In the genomic region with DNA sequence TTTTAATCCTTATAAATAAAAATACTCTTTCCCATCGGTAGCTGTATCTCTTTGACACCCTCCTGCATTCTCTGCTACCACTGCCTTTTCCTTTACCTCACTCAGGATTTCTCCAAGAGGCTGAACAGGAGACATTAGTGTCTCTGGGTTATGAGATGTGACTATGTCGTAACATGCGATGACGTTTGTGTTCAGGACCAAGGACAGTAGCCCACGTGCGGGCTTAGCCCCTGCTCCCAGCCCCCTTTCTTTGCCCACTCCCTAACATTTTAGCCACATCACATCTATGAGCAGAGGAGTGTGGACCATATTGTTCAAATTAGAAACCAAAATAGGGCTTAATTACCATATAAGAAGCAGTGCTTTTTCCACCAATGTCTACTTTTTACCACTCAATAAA, we compare ENCODE assay signal across 17 cellular contexts.
A peak's percentile ranks its signal among the peaks of the same experiment; 100 is the strongest.
DNase-seq lines count a peak whose midpoint lies in the region; ATAC-seq and TF ChIP-seq lines count a peak whose summit lies in the region.
"Had no signal": no experiment of that assay in that cellular context is flagged by ENCODE, and none has a peak within 500 bp of the region (broad histone marks: within the 10 kb centered on the region; RNA-seq: fewer than 3 reads in every experiment).

No MANE protein-coding gene starts in this region.

- no peak overlapping the region for H4K8ac ChIP-seq in neuronal stem cell (ENCODE audit: low read depth, low read length)

- no peak overlapping the region for H3K18ac ChIP-seq in neuronal stem cell (ENCODE audit: low read length)

- no peak overlapping the region for H2BK120ac ChIP-seq in neuronal stem cell (ENCODE audit: low read depth, low read length)

- H3K79me1 ChIP-seq in neuronal stem cell (ENCODE audit: low read depth, low read length), result no peaks in the 10 kb centered on the region

- H3K4ac ChIP-seq in neuronal stem cell (ENCODE audit: low read length), result no peak overlapping the region

- intact Hi-C loops in activated CD4-positive, alpha-beta T cell treated with anti-CD3 and anti-CD28 coated beads for 36 hours (cut with DNase I, micrococcal nuclease), result no loop called here

- H3K27ac ChIP-seq in neuronal stem cell (replicated peaks; ENCODE audit: low read length), result no peak overlapping the region
- H3K27ac ChIP-seq: heart right ventricle, upper lobe of right lung had no signal

- H3K4me1 ChIP-seq in neuronal stem cell (ENCODE audit: control insufficient read depth in 2 of 2, insufficient read depth in 1 of 2, low read depth in 1 of 2, low read length in 2 of 2), result peaks cover 0 to 2% of the 10 kb centered on the region in 2 donors
- H3K4me1 ChIP-seq: Caco-2, upper lobe of right lung had no signal

- no peak overlapping the region for H3K4me2 ChIP-seq in neuronal stem cell (ENCODE audit: insufficient read depth, low read length, poor library complexity, severe bottlenecking)

- no peaks in the 10 kb centered on the region for H3K9me3 ChIP-seq in neuronal stem cell (replicated peaks in 1 of 2; ENCODE audit: control insufficient read depth in 2 of 2, insufficient read depth in 1 of 2, low read depth in 1 of 2, low read length in 2 of 2)
- H3K9me3 ChIP-seq: Caco-2, heart right ventricle, upper lobe of right lung had no signal

- no peak overlapping the region for H4K91ac ChIP-seq in neuronal stem cell (ENCODE audit: low read depth, low read length, poor library complexity)

- no peak overlapping the region for H3K14ac ChIP-seq in neuronal stem cell (ENCODE audit: low read length)

- H3K4me3 ChIP-seq in neuronal stem cell (ENCODE audit: low read length in 2 of 2), result no peak overlapping the region
- H3K4me3 ChIP-seq: heart right ventricle, upper lobe of right lung had no signal

- no peak for ATAC-seq in activated CD4-positive, alpha-beta T cell treated with anti-CD3 and anti-CD28 coated beads for 36 hours
- ATAC-seq in GM18907 (IDR thresholded peaks at IDR 0.05; ENCODE audit: unreplicated experiment), result no peak
- ATAC-seq: heart right ventricle, upper lobe of right lung had no signal

- no CpG with 5 or more reads among the region's 6 CpGs for WGBS in neuronal stem cell (ENCODE audit: extremely low coverage in 2 of 2, insufficient read length in 2 of 2, insufficient replicate concordance in 1 of 2), 2 donors

- H2BK12ac ChIP-seq in neuronal stem cell (ENCODE audit: low read length), result no peak overlapping the region

- no peak overlapping the region for H3K9ac ChIP-seq in neuronal stem cell (ENCODE audit: low read depth, low read length, poor library complexity)

- CTCF ChIA-PET in activated CD4-positive, alpha-beta T cell treated with anti-CD3 and anti-CD28 coated beads for 36 hours (lab: Charles Lee), result no interaction called here

- no peak for TF ChIP-seq CTCF in endothelial cell (IDR thresholded peaks at IDR 0.05; ENCODE audit: unreplicated experiment)

- no peaks in the 10 kb centered on the region for H3K36me3 ChIP-seq in neuronal stem cell (replicated peaks in 1 of 2; ENCODE audit: control insufficient read depth in 2 of 2, insufficient read depth in 2 of 2, low read length in 2 of 2)
- H3K36me3 ChIP-seq: heart right ventricle, upper lobe of right lung had no signal

- no peak overlapping the region for H2BK5ac ChIP-seq in neuronal stem cell (ENCODE audit: low read length)

- H3K36me3 Mint-ChIP-seq in activated CD4-positive, alpha-beta T cell treated with anti-CD3 and anti-CD28 coated beads for 36 hours (ENCODE audit: low read depth), result no peaks in the 10 kb centered on the region
- no peaks in the 10 kb centered on the region for H3K36me3 Mint-ChIP-seq in endothelial cell (ENCODE audit: low read depth, unreplicated experiment)

- H2BK15ac ChIP-seq in neuronal stem cell (ENCODE audit: low read length), result no peak overlapping the region

- no peaks in the 10 kb centered on the region for H3K4me1 Mint-ChIP-seq in activated CD4-positive, alpha-beta T cell treated with anti-CD3 and anti-CD28 coated beads for 36 hours
- H3K4me1 Mint-ChIP-seq in endothelial cell (ENCODE audit: unreplicated experiment), result no peaks in the 10 kb centered on the region

- POLR2A ChIA-PET in activated CD4-positive, alpha-beta T cell treated with anti-CD3 and anti-CD28 coated beads for 36 hours (lab: Charles Lee), result no interaction called here

- no peaks in the 10 kb centered on the region for H3K27me3 Mint-ChIP-seq in activated CD4-positive, alpha-beta T cell treated with anti-CD3 and anti-CD28 coated beads for 36 hours
- H3K27me3 Mint-ChIP-seq in endothelial cell (ENCODE audit: unreplicated experiment), result no peaks in the 10 kb centered on the region

- no peaks in the 10 kb centered on the region for H3K9me3 Mint-ChIP-seq in activated CD4-positive, alpha-beta T cell treated with anti-CD3 and anti-CD28 coated beads for 36 hours (ENCODE audit: low read depth)
- no peaks in the 10 kb centered on the region for H3K9me3 Mint-ChIP-seq in endothelial cell (ENCODE audit: unreplicated experiment)

- peak; percentile 19 for DNase-seq in activated CD4-positive, alpha-beta T cell treated with anti-CD3 and anti-CD28 coated beads for 36 hours
- DNase-seq in activated CD4-positive, alpha-beta T cell treated with anti-CD3 and anti-CD28 coated beads, Interleukin-2, amount 50 U/mL, for 48 hours, result no peak
- DNase-seq in NCI-H460 (ENCODE audit: extremely low read depth, low read depth), result peak; percentile 7
- DNase-seq in endothelial cell (ENCODE audit: low spot score), result peak; percentile 47
- peak; percentile 41 for DNase-seq in neuronal stem cell (ENCODE audit: low spot score)
- no peak for DNase-seq in SW480 (ENCODE audit: low spot score)
- no peak for DNase-seq in activated effector memory CD4-positive, alpha-beta T cell treated with anti-CD3 and anti-CD28 coated beads, Interleukin-2, amount 50 U/mL, for 16 hours
- DNase-seq: activated T-cell treated with anti-CD3 and anti-CD28 coated beads, Interleukin-2, amount 50 U/mL, for 1 hour; aorta; effector CD8-positive, alpha-beta T cell; heart right ventricle; MM.1S; NCI-H446; SHP77; upper lobe of right lung had no signal

- no peak overlapping the region for H2AK5ac ChIP-seq in neuronal stem cell (ENCODE audit: low read depth, low read length)

- H3K27ac Mint-ChIP-seq in activated CD4-positive, alpha-beta T cell treated with anti-CD3 and anti-CD28 coated beads for 36 hours, result no peak overlapping the region
- H3K27ac Mint-ChIP-seq in endothelial cell (ENCODE audit: unreplicated experiment), result no peak overlapping the region

- H3K23ac ChIP-seq in neuronal stem cell (ENCODE audit: low read depth, low read length, poor library complexity), result no peak overlapping the region

- no peaks in the 10 kb centered on the region for H3K27me3 ChIP-seq in neuronal stem cell (ENCODE audit: control insufficient read depth in 3 of 3, insufficient read depth in 3 of 3, low read depth in 1 of 3, low read length in 3 of 3)
- H3K27me3 ChIP-seq: heart right ventricle, upper lobe of right lung had no signal

- no peak overlapping the region for H3K4me3 Mint-ChIP-seq in activated CD4-positive, alpha-beta T cell treated with anti-CD3 and anti-CD28 coated beads for 36 hours
- no peak overlapping the region for H3K4me3 Mint-ChIP-seq in endothelial cell (ENCODE audit: unreplicated experiment)

- H2AFZ ChIP-seq in neuronal stem cell (ENCODE audit: low read length), result no peak overlapping the region

Comparison
In these comparisons a context has a peak if more than half of its experiments do, and no peak if none do; other contexts are left out.
1. DNase-seq: peak in activated CD4-positive, alpha-beta T cell treated with anti-CD3 and anti-CD28 coated beads for 36 hours (single experiment), NCI-H460 (single experiment), endothelial cell (single experiment) and neuronal stem cell (single experiment); none in activated CD4-positive, alpha-beta T cell treated with anti-CD3 and anti-CD28 coated beads, Interleukin-2, amount 50 U/mL, for 48 hours (0 of 2), SW480 (single experiment) and activated effector memory CD4-positive, alpha-beta T cell treated with anti-CD3 and anti-CD28 coated beads, Interleukin-2, amount 50 U/mL, for 16 hours (single experiment).